In the genomic region with DNA sequence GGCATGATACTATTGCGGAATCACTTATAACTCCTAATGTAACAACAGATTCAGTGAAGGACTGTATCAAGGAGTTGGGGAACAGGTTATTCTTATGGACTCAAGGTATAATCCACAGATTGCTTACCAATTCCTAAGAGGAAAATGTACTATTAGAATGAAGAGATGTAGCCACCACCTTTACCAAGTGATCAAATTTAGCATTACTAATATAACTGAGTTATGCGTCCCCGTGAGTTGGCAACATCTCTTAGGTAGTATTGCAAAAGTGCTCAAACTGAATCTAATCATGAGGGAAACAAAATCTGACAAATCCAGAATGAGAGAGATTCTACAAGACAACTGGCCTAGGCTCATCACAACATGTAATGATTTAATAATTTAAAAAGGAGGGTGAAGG, we compare ENCODE assay signal across 8 cellular contexts. TPM values are rescaled to one million over a fixed set of nuclear protein-coding genes. Genes with fewer than 3 reads are reported as not detected.
DNase-seq lines count a peak whose midpoint lies in the region; ATAC-seq and TF ChIP-seq lines count a peak whose summit lies in the region.

No MANE protein-coding gene starts in this region.

- no peaks in the 10 kb centered on the region for H3K27me3 Mint-ChIP-seq in activated CD4-positive, alpha-beta T cell treated with anti-CD3 and anti-CD28 coated beads, Interleukin-2, amount 10 ng/mL, durations not matched to agents 7 days and 5 days
- H3K27me3 Mint-ChIP-seq in stimulated activated naive B cell treated with anti-CD40 and anti-IgM and Interleukin-4, amounts not matched to agents 10 μg/mL and 1 μg/mL and 100 μg/mL, for 72 hours: peaks cover 3 to 10% of the 10 kb centered on the region in 2 donors

- no peak overlapping the region for H3K9ac ChIP-seq in fibroblast of lung (ENCODE audit: insufficient read depth, low read length)

- ATAC-seq in stimulated activated naive B cell treated with anti-CD40 and anti-IgM and Interleukin-4, amounts not matched to agents 10 μg/mL and 1 μg/mL and 100 μg/mL, for 72 hours (replicated peaks): no peak

- H3K79me2 ChIP-seq in fibroblast of lung (ENCODE audit: control insufficient read depth, insufficient read depth, low read length): peaks cover 33% of the 10 kb centered on the region

- DNase-seq in activated CD4-positive, alpha-beta T cell treated with anti-CD3 and anti-CD28 coated beads, Interleukin-2, amount 10 ng/mL, durations not matched to agents 7 days and 5 days: no peak
- DNase-seq in activated CD4-positive, alpha-beta T cell treated with anti-CD3 and anti-CD28 coated beads for 4 hours: no peak
- DNase-seq in WERI-Rb-1 (no peak), fibroblast of lung (ENCODE audit: low read depth in 2 of 2) (no peak), amygdala (lab: John Stamatoyannopoulos, UW) (no peak), amniotic stem cell (lab: John Stamatoyannopoulos, UW) (no peak), medulla oblongata (ENCODE audit: extremely low spot score) (no peak)
- no peak for DNase-seq in stimulated activated naive B cell treated with anti-CD40 and anti-IgM and Interleukin-4, amounts not matched to agents 10 μg/mL and 1 μg/mL and 100 μg/mL, for 72 hours

- no peak overlapping the region for H3K4me2 ChIP-seq in fibroblast of lung (ENCODE audit: extremely low read depth, insufficient read depth, low read length)

- POLR2A ChIA-PET in activated CD4-positive, alpha-beta T cell treated with anti-CD3 and anti-CD28 coated beads, Interleukin-2, amount 10 ng/mL, durations not matched to agents 7 days and 5 days (lab: Charles Lee): no interaction called here

- H3K4me3 ChIP-seq in WERI-Rb-1 (ENCODE audit: low read depth, low read length) (peak overlapping the region; percentile 93), fibroblast of lung (replicated peaks in 1 of 4; ENCODE audit: control extremely low read depth in 1 of 4, insufficient read depth in 1 of 4, low read depth in 3 of 4, low read length in 4 of 4) (no peak overlapping the region)

- peaks cover 15% of the 10 kb centered on the region for H3K36me3 Mint-ChIP-seq in activated CD4-positive, alpha-beta T cell treated with anti-CD3 and anti-CD28 coated beads, Interleukin-2, amount 10 ng/mL, durations not matched to agents 7 days and 5 days (ENCODE audit: low read depth)
- H3K36me3 Mint-ChIP-seq in stimulated activated naive B cell treated with anti-CD40 and anti-IgM and Interleukin-4, amounts not matched to agents 10 μg/mL and 1 μg/mL and 100 μg/mL, for 72 hours: peaks cover 8 to 24% of the 10 kb centered on the region in 2 donors

- H2AFZ ChIP-seq in fibroblast of lung (ENCODE audit: low read length): peak overlapping the region; percentile 54

- H3K27ac ChIP-seq in WERI-Rb-1 (no peak overlapping the region), fibroblast of lung (ENCODE audit: insufficient read depth, low read length) (no peak overlapping the region)

- H3K4me1 ChIP-seq in fibroblast of lung (ENCODE audit: control insufficient read depth, extremely low read depth, insufficient read depth, low read length): no peaks in the 10 kb centered on the region

- no peaks in the 10 kb centered on the region for H3K27me3 ChIP-seq in WERI-Rb-1 (ENCODE audit: insufficient read depth, low read depth, severe bottlenecking)
- no peaks in the 10 kb centered on the region for H3K27me3 ChIP-seq in fibroblast of lung (ENCODE audit: control insufficient read depth, insufficient read depth, low read length)

- no peaks in the 10 kb centered on the region for H4K20me1 ChIP-seq in fibroblast of lung (ENCODE audit: control insufficient read depth, extremely low read depth, insufficient read depth, low read length)

- no peaks in the 10 kb centered on the region for H3K9me3 Mint-ChIP-seq in activated CD4-positive, alpha-beta T cell treated with anti-CD3 and anti-CD28 coated beads, Interleukin-2, amount 10 ng/mL, durations not matched to agents 7 days and 5 days
- no peaks in the 10 kb centered on the region for H3K9me3 Mint-ChIP-seq in stimulated activated naive B cell treated with anti-CD40 and anti-IgM and Interleukin-4, amounts not matched to agents 10 μg/mL and 1 μg/mL and 100 μg/mL, for 72 hours

- CTCF ChIA-PET in activated CD4-positive, alpha-beta T cell treated with anti-CD3 and anti-CD28 coated beads, Interleukin-2, amount 10 ng/mL, durations not matched to agents 7 days and 5 days (lab: Charles Lee): interaction anchor here (0.6 to 1.1 kb wide), 3 partner anchors 18 to 293 kb away, joined by 3 to 4 read pairs (median 3); a partner anchor contains a TSS

- H3K9me3 ChIP-seq in WERI-Rb-1 (ENCODE audit: severe bottlenecking) (no peaks in the 10 kb centered on the region), fibroblast of lung (ENCODE audit: control insufficient read depth, insufficient read depth, low read depth, low read length) (no peaks in the 10 kb centered on the region)

- no peak for TF ChIP-seq CTCF in WERI-Rb-1 (IDR thresholded peaks at IDR 0.05; ENCODE audit: low read depth, low read length)
- TF ChIP-seq CTCF in fibroblast of lung (conservative IDR thresholded peaks at IDR 0.05 in 1 of 2, IDR thresholded peaks at IDR 0.05 in 1 of 2; ENCODE audit: low read depth in 1 of 2, low read length in 2 of 2): no peak

- H3K4me3 Mint-ChIP-seq in activated CD4-positive, alpha-beta T cell treated with anti-CD3 and anti-CD28 coated beads, Interleukin-2, amount 10 ng/mL, durations not matched to agents 7 days and 5 days: peak overlapping the region; percentile 97
- H3K4me3 Mint-ChIP-seq in stimulated activated naive B cell treated with anti-CD40 and anti-IgM and Interleukin-4, amounts not matched to agents 10 μg/mL and 1 μg/mL and 100 μg/mL, for 72 hours: peak overlapping the region; percentile 90 to 93

- H3K27ac Mint-ChIP-seq in activated CD4-positive, alpha-beta T cell treated with anti-CD3 and anti-CD28 coated beads, Interleukin-2, amount 10 ng/mL, durations not matched to agents 7 days and 5 days: no peak overlapping the region
- H3K27ac Mint-ChIP-seq in stimulated activated naive B cell treated with anti-CD40 and anti-IgM and Interleukin-4, amounts not matched to agents 10 μg/mL and 1 μg/mL and 100 μg/mL, for 72 hours: no peak overlapping the region

- H3K36me3 ChIP-seq in WERI-Rb-1: peaks cover 29% of the 10 kb centered on the region
- no peaks in the 10 kb centered on the region for H3K36me3 ChIP-seq in fibroblast of lung (ENCODE audit: control insufficient read depth, insufficient read depth, low read length)

- H3K4me1 Mint-ChIP-seq in activated CD4-positive, alpha-beta T cell treated with anti-CD3 and anti-CD28 coated beads, Interleukin-2, amount 10 ng/mL, durations not matched to agents 7 days and 5 days: peaks cover 35% of the 10 kb centered on the region
- H3K4me1 Mint-ChIP-seq in stimulated activated naive B cell treated with anti-CD40 and anti-IgM and Interleukin-4, amounts not matched to agents 10 μg/mL and 1 μg/mL and 100 μg/mL, for 72 hours: peaks cover 26 to 39% of the 10 kb centered on the region in 2 donors

RNA-seq across cellular contexts. Expression of a gene that starts 0.8 kb away (rescaled TPM):
- total RNA-seq in activated CD4-positive, alpha-beta T cell treated with anti-CD3 and anti-CD28 coated beads, Interleukin-2, amount 10 ng/mL, durations not matched to agents 7 days and 5 days: 10 to 100 TPM; 13.5 to 17.6 TPM
- total RNA-seq in fibroblast of lung: 8.3 and 10.0 TPM in 2 replicates
- 7.2 and 9.1 TPM in 2 replicates for polyA plus RNA-seq in fibroblast of lung
- polyA plus RNA-seq in fibroblast of lung (2012): 5.4 and 5.5 TPM in 2 replicates
- polyA minus RNA-seq in fibroblast of lung (ENCODE audit: low replicate concordance): 1.2 and 3.6 TPM in 2 replicates

RNA-seq across cellular contexts. Expression of a gene that starts 47.8 kb away (rescaled TPM):
- under 1 TPM; 0.04 to 0.10 TPM for total RNA-seq in activated CD4-positive, alpha-beta T cell treated with anti-CD3 and anti-CD28 coated beads, Interleukin-2, amount 10 ng/mL, durations not matched to agents 7 days and 5 days
- under 0.01 TPM in 1 of 2 replicates, not detected in the other for total RNA-seq in fibroblast of lung
- 0.02 and 3.8 TPM in 2 replicates for polyA plus RNA-seq in fibroblast of lung
- polyA plus RNA-seq in fibroblast of lung (2012): 0.06 and 6.0 TPM in 2 replicates
- polyA minus RNA-seq in fibroblast of lung (ENCODE audit: low replicate concordance): 0.15 and 23.2 TPM in 2 replicates
